In genomic region chr17:70564006-70564620, GRCh38 we compare ENCODE assay signal across 14 cellular contexts.
"Had no signal": no experiment of that assay in that cellular context is flagged by ENCODE, and none has a peak within 500 bp of the region (broad histone marks: within the 10 kb centered on the region; RNA-seq: fewer than 3 reads in every experiment).

No MANE protein-coding gene starts in this region.

- H3K27ac ChIP-seq: dorsolateral prefrontal cortex, tibial artery, vagina had no signal

- H3K36me3 ChIP-seq: tibial artery, vagina had no signal

- H3K4me1 Mint-ChIP-seq: natural killer cell; stimulated activated effector memory CD8-positive, alpha-beta T cell treated with anti-CD3 and anti-CD28 coated beads, Interleukin-12 subunit alpha, Interleukin-12 subunit beta, amount 100 ng/mL, for 72 hours had no signal

- H3K9me3 ChIP-seq: tibial artery, vagina had no signal

- H3K27me3 ChIP-seq: dorsolateral prefrontal cortex, tibial artery, vagina had no signal

- H3K4me1 ChIP-seq: tibial artery had no signal

- H3K4me3 Mint-ChIP-seq: natural killer cell; stimulated activated effector memory CD8-positive, alpha-beta T cell treated with anti-CD3 and anti-CD28 coated beads, Interleukin-12 subunit alpha, Interleukin-12 subunit beta, amount 100 ng/mL, for 72 hours had no signal

- H3K36me3 Mint-ChIP-seq: natural killer cell; stimulated activated effector memory CD8-positive, alpha-beta T cell treated with anti-CD3 and anti-CD28 coated beads, Interleukin-12 subunit alpha, Interleukin-12 subunit beta, amount 100 ng/mL, for 72 hours had no signal

- H3K27ac Mint-ChIP-seq: natural killer cell; progenitor cell of endocrine pancreas; stimulated activated effector memory CD8-positive, alpha-beta T cell treated with anti-CD3 and anti-CD28 coated beads, Interleukin-12 subunit alpha, Interleukin-12 subunit beta, amount 100 ng/mL, for 72 hours had no signal

- DNase-seq: activated naive CD4-positive, alpha-beta T cell treated with anti-CD3 and anti-CD28 coated beads, Interleukin-2, amount 50 U/mL, for 16 hours; activated T-cell treated with anti-CD3 and anti-CD28 coated beads, Interleukin-2, amount 50 U/mL, for 1 hour; amniotic stem cell; dorsolateral prefrontal cortex; hypothalamus; natural killer cell; nucleus accumbens; right cardiac atrium; tibial artery had no signal

- H3K27me3 Mint-ChIP-seq: progenitor cell of endocrine pancreas had no signal

- H3K4me3 ChIP-seq: dorsolateral prefrontal cortex, lung, smooth muscle cell, tibial artery, vagina had no signal
